ENCODE assay signal across 8 cellular contexts in genomic region chr9:133792721-133793470, GRCh38. TPM values are rescaled to one million over a fixed set of nuclear protein-coding genes. Genes with fewer than 3 reads are reported as not detected.
A peak's percentile ranks its signal among the peaks of the same experiment; 100 is the strongest.
DNase-seq lines count a peak whose midpoint lies in the region; TF ChIP-seq lines count a peak whose summit lies in the region.

No MANE protein-coding gene starts in this region.

- H3K36me3 ChIP-seq in WERI-Rb-1 (peaks cover 51% of the 10 kb centered on the region), kidney epithelial cell (ENCODE audit: control insufficient read depth, insufficient read depth, low read length) (peaks cover 5% of the 10 kb centered on the region)

- peaks cover 44% of the 10 kb centered on the region for H3K4me1 Mint-ChIP-seq in CD14-positive monocyte

- peak overlapping the region; percentile 58 to 75 for H3K4me3 Mint-ChIP-seq in CD14-positive monocyte

- no peak overlapping the region for H3K4me3 ChIP-seq in WERI-Rb-1 (ENCODE audit: low read depth, low read length)
- H3K4me3 ChIP-seq in kidney epithelial cell (ENCODE audit: low read depth, low read length), result no peak overlapping the region

- H3K9me3 ChIP-seq in WERI-Rb-1 (ENCODE audit: severe bottlenecking), result no peaks in the 10 kb centered on the region

- peaks cover 0 to 3% (median 0%) of the 10 kb centered on the region in 7 donors for H3K9me3 Mint-ChIP-seq in CD14-positive monocyte

- H3K27me3 ChIP-seq in WERI-Rb-1 (ENCODE audit: insufficient read depth, low read depth, severe bottlenecking), result no peaks in the 10 kb centered on the region
- H3K27me3 ChIP-seq in kidney epithelial cell (ENCODE audit: control insufficient read depth, insufficient read depth, low read length), result no peaks in the 10 kb centered on the region

- peak; percentile 27 for TF ChIP-seq POLR2A in GM19099 (IDR thresholded peaks at IDR 0.05; ENCODE audit: extremely low read depth, insufficient read length, low read depth)

- H3K27ac Mint-ChIP-seq in CD14-positive monocyte, result peak overlapping the region; percentile 30 to 90 (median 65)

- peak overlapping the region; percentile 41 for H3K27ac ChIP-seq in WERI-Rb-1

- peak; percentile 95 for TF ChIP-seq CTCF in CD14-positive monocyte (IDR thresholded peaks at IDR 0.05)
- TF ChIP-seq CTCF in WERI-Rb-1 (IDR thresholded peaks at IDR 0.05; ENCODE audit: low read depth, low read length), result peak; percentile 93
- TF ChIP-seq CTCF in kidney epithelial cell (IDR thresholded peaks at IDR 0.05; ENCODE audit: insufficient read depth, low read length, poor library complexity, severe bottlenecking), result peak; percentile 96

- H3K27me3 Mint-ChIP-seq in CD14-positive monocyte (ENCODE audit: low read depth in 3 of 3), result peaks cover 1 to 13% (median 5%) of the 10 kb centered on the region in 3 donors

- DNase-seq in CD14-positive monocyte (ENCODE audit: low spot score), result peak; percentile 90
- DNase-seq in KBM-7, result peak; percentile 68
- DNase-seq in WERI-Rb-1, result peak; percentile 77
- DNase-seq in central memory CD4-positive, alpha-beta T cell, result peak; percentile 13
- DNase-seq in kidney epithelial cell (ENCODE audit: low read depth), result peak; percentile 14
- DNase-seq in stimulated activated CD4-positive, alpha-beta T cell treated with anti-CD3 and anti-CD28 coated beads, Interleukin-1b, Interleukin-23, amount 100 ng/mL, for 48 hours, result peak; percentile 28
- DNase-seq in SIG-M5 (lab: John Stamatoyannopoulos, UW), result no peak

- in situ Hi-C loops in KBM-7 (cut with MboI; ENCODE audit: low pct_unique_long_range_greater_than_20kb, low sequenced_read_pairs), result no loop called here

- peaks cover 46 to 66% of the 10 kb centered on the region in 2 donors for H3K36me3 Mint-ChIP-seq in CD14-positive monocyte

- intact Hi-C loops in CD14-positive monocyte (cut with micrococcal nuclease), result loop anchor here (1.0 to 5.0 kb wide), 3 partner anchors 200 to 304 kb away; no protein-coding TSS in a partner anchor

RNA-seq across cellular contexts. Expression of gene SARDH, which starts 54.7 kb away (rescaled TPM):
- polyA plus RNA-seq in CD14-positive monocyte, result not detected
- 0.75 and 1.8 TPM in 2 replicates for total RNA-seq in kidney epithelial cell
